1 cellular context compared by ENCODE assay signal in genomic region chr7:151062399-151063211, GRCh38.
A peak's percentile ranks its signal among the peaks of the same experiment; 100 is the strongest.
TF ChIP-seq lines count a peak whose summit lies in the region.

No MANE protein-coding gene starts in this region.

TF ChIP-seq in HepG2, 621 proteins besides CTCF, POLR2A, EP300 and RAD21 (continued from another document and continues in another):
- TF ChIP-seq SNAPC4 (CRISPR knock-in tag; IDR thresholded peaks at IDR 0.05) (no peak), AKAP8 (CRISPR knock-in tag; IDR thresholded peaks at IDR 0.05) (0 out of 2 replicates have a peak, but pooled peaks have one; percentile 72), HNRNPL (IDR thresholded peaks at IDR 0.05; ENCODE audit: low read depth, low read length) (peak; percentile 92), FOXP4 (CRISPR knock-in tag; IDR thresholded peaks at IDR 0.05) (no peak), DNMT1 (CRISPR knock-in tag; IDR thresholded peaks at IDR 0.05) (no peak), ZNF484 (CRISPR knock-in tag; IDR thresholded peaks at IDR 0.05; ENCODE audit: borderline replicate concordance, low read depth) (no peak), RXRA (CRISPR knock-in tag; IDR thresholded peaks at IDR 0.05) (no peak), HES4 (CRISPR knock-in tag; IDR thresholded peaks at IDR 0.05; ENCODE audit: borderline replicate concordance) (peak; percentile 76), TIGD3 (CRISPR knock-in tag; IDR thresholded peaks at IDR 0.05; ENCODE audit: borderline replicate concordance) (no peak), TMF1 (CRISPR knock-in tag; IDR thresholded peaks at IDR 0.05; ENCODE audit: low read depth) (no peak), ZNF317 (CRISPR knock-in tag; IDR thresholded peaks at IDR 0.05) (no peak), ZNF646 (CRISPR knock-in tag; IDR thresholded peaks at IDR 0.05) (no peak), ZNF788 (CRISPR knock-in tag; IDR thresholded peaks at IDR 0.05; ENCODE audit: borderline replicate concordance) (peak; percentile 28; the same call in 1 of the 2 replicates), MYNN (CRISPR knock-in tag; IDR thresholded peaks at IDR 0.05; ENCODE audit: low read depth) (no peak), JDP2 (CRISPR knock-in tag; IDR thresholded peaks at IDR 0.05; ENCODE audit: borderline replicate concordance) (no peak), RORA (CRISPR knock-in tag; IDR thresholded peaks at IDR 0.05) (no peak), ZNF326 (CRISPR knock-in tag; IDR thresholded peaks at IDR 0.05; ENCODE audit: borderline replicate concordance) (no peak), MXI1 (IDR thresholded peaks at IDR 0.05; ENCODE audit: borderline replicate concordance, low read depth, low read length) (peak; percentile 97; the same call in 2 of the 3 replicates)
- TF ChIP-seq, protein P1, sequence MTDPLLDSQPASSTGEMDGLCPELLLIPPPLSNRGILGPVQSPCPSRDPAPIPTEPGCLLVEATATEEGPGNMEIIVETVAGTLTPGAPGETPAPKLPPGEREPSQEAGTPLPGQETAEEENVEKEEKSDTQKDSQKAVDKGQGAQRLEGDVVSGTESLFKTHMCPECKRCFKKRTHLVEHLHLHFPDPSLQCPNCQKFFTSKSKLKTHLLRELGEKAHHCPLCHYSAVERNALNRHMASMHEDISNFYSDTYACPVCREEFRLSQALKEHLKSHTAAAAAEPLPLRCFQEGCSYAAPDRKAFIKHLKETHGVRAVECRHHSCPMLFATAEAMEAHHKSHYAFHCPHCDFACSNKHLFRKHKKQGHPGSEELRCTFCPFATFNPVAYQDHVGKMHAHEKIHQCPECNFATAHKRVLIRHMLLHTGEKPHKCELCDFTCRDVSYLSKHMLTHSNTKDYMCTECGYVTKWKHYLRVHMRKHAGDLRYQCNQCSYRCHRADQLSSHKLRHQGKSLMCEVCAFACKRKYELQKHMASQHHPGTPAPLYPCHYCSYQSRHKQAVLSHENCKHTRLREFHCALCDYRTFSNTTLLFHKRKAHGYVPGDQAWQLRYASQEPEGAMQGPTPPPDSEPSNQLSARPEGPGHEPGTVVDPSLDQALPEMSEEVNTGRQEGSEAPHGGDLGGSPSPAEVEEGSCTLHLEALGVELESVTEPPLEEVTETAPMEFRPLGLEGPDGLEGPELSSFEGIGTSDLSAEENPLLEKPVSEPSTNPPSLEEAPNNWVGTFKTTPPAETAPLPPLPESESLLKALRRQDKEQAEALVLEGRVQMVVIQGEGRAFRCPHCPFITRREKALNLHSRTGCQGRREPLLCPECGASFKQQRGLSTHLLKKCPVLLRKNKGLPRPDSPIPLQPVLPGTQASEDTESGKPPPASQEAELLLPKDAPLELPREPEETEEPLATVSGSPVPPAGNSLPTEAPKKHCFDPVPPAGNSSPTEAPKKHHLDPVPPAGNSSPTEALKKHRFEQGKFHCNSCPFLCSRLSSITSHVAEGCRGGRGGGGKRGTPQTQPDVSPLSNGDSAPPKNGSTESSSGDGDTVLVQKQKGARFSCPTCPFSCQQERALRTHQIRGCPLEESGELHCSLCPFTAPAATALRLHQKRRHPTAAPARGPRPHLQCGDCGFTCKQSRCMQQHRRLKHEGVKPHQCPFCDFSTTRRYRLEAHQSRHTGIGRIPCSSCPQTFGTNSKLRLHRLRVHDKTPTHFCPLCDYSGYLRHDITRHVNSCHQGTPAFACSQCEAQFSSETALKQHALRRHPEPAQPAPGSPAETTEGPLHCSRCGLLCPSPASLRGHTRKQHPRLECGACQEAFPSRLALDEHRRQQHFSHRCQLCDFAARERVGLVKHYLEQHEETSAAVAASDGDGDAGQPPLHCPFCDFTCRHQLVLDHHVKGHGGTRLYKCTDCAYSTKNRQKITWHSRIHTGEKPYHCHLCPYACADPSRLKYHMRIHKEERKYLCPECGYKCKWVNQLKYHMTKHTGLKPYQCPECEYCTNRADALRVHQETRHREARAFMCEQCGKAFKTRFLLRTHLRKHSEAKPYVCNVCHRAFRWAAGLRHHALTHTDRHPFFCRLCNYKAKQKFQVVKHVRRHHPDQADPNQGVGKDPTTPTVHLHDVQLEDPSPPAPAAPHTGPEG (CRISPR knock-in tag; IDR thresholded peaks at IDR 0.05): no peak
- TF ChIP-seq, protein P2, sequence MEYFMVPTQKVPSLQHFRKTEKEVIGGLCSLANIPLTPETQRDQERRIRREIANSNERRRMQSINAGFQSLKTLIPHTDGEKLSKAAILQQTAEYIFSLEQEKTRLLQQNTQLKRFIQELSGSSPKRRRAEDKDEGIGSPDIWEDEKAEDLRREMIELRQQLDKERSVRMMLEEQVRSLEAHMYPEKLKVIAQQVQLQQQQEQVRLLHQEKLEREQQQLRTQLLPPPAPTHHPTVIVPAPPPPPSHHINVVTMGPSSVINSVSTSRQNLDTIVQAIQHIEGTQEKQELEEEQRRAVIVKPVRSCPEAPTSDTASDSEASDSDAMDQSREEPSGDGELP (IDR thresholded peaks at IDR 0.05; ENCODE audit: borderline replicate concordance, low read depth): peak; percentile 56; the same call in 1 of the 2 replicates
- TF ChIP-seq, protein P3, sequence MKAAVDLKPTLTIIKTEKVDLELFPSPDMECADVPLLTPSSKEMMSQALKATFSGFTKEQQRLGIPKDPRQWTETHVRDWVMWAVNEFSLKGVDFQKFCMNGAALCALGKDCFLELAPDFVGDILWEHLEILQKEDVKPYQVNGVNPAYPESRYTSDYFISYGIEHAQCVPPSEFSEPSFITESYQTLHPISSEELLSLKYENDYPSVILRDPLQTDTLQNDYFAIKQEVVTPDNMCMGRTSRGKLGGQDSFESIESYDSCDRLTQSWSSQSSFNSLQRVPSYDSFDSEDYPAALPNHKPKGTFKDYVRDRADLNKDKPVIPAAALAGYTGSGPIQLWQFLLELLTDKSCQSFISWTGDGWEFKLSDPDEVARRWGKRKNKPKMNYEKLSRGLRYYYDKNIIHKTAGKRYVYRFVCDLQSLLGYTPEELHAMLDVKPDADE (CRISPR knock-in tag; IDR thresholded peaks at IDR 0.05): no peak
- TF ChIP-seq, protein P4, sequence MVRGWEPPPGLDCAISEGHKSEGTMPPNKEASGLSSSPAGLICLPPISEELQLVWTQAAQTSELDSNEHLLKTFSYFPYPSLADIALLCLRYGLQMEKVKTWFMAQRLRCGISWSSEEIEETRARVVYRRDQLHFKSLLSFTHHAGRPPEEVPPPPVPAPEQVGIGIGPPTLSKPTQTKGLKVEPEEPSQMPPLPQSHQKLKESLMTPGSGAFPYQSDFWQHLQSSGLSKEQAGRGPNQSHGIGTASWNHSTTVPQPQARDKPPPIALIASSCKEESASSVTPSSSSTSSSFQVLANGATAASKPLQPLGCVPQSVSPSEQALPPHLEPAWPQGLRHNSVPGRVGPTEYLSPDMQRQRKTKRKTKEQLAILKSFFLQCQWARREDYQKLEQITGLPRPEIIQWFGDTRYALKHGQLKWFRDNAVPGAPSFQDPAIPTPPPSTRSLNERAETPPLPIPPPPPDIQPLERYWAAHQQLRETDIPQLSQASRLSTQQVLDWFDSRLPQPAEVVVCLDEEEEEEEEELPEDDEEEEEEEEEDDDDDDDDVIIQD (CRISPR knock-in tag; IDR thresholded peaks at IDR 0.05; ENCODE audit: low read depth): 0 out of 2 replicates have a peak, but pooled peaks have one; percentile 15
- TF ChIP-seq, protein P5, sequence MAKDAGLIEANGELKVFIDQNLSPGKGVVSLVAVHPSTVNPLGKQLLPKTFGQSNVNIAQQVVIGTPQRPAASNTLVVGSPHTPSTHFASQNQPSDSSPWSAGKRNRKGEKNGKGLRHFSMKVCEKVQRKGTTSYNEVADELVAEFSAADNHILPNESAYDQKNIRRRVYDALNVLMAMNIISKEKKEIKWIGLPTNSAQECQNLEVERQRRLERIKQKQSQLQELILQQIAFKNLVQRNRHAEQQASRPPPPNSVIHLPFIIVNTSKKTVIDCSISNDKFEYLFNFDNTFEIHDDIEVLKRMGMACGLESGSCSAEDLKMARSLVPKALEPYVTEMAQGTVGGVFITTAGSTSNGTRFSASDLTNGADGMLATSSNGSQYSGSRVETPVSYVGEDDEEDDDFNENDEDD (CRISPR knock-in tag; IDR thresholded peaks at IDR 0.05; ENCODE audit: borderline replicate concordance): no peak
